ENCODE assay signal across 1 cellular context in genomic region chr18:7576685-7577084, GRCh38.
TF ChIP-seq lines count a peak whose summit lies in the region.

No MANE protein-coding gene starts in this region.

TF ChIP-seq in H1, 55 proteins besides CTCF, POLR2A, EP300 and RAD21:
- TF ChIP-seq KDM1A (IDR thresholded peaks at IDR 0.05; ENCODE audit: borderline replicate concordance, low read length) (no peak), JUND (IDR thresholded peaks at IDR 0.05; ENCODE audit: low read length) (no peak), CBX8 (IDR thresholded peaks at IDR 0.05; ENCODE audit: borderline replicate concordance, low read depth, low read length) (no peak), RNF2 (IDR thresholded peaks at IDR 0.05; ENCODE audit: borderline replicate concordance, low read depth, low read length, missing control alignments, poor library complexity, severe bottlenecking) (no peak), TAF7 (optimal IDR thresholded peaks at IDR 0.05; ENCODE audit: borderline replicate concordance, low read depth, low read length) (no peak)
- TF ChIP-seq, protein P1, sequence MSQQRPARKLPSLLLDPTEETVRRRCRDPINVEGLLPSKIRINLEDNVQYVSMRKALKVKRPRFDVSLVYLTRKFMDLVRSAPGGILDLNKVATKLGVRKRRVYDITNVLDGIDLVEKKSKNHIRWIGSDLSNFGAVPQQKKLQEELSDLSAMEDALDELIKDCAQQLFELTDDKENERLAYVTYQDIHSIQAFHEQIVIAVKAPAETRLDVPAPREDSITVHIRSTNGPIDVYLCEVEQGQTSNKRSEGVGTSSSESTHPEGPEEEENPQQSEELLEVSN (IDR thresholded peaks at IDR 0.05), result no peak
